ENCODE assay signal across 7 cellular contexts in genomic region chr21:5232176-5232958, GRCh38.
DNase-seq lines count a peak whose midpoint lies in the region; ATAC-seq and TF ChIP-seq lines count a peak whose summit lies in the region.
"Not testable (repeated sequence)": the region's sequence is repeated elsewhere in the genome, so short reads cannot be mapped to it uniquely, and the experiment has no call there.

No MANE protein-coding gene starts in this region.

- not testable (repeated sequence) for H3K79me1 ChIP-seq in mesenchymal stem cell (replicated peaks; ENCODE audit: low read length, poor library complexity, severe bottlenecking)

- peaks cover 25% of the 10 kb centered on the region for H3K9me3 ChIP-seq in Karpas-422 (ENCODE audit: low read length)
- H3K9me3 ChIP-seq in iPS-20b (ENCODE audit: insufficient read depth, low read depth, low read length), result peaks cover 93% of the 10 kb centered on the region
- not testable (repeated sequence) for H3K9me3 ChIP-seq in right lobe of liver
- peaks cover 31% of the 10 kb centered on the region for H3K9me3 ChIP-seq in mesenchymal stem cell (ENCODE audit: control insufficient read depth, low read length)

- ATAC-seq in right lobe of liver, result peak in 1 of 4 donors; percentile 40

- H3K9me2 ChIP-seq in Karpas-422 (replicated peaks; ENCODE audit: insufficient read depth, low read length), result not testable (repeated sequence)

- not testable (repeated sequence) for H3K27me3 Mint-ChIP-seq in chondrocyte (ENCODE audit: low read depth)

- not testable (repeated sequence) for H3K4me2 ChIP-seq in Karpas-422 (ENCODE audit: low read depth, low read length, poor library complexity, severe bottlenecking); mesenchymal stem cell (ENCODE audit: low read length, poor library complexity, severe bottlenecking)

- H3K36me3 Mint-ChIP-seq in chondrocyte (ENCODE audit: low read depth), result not testable (repeated sequence)

- H4K91ac ChIP-seq in mesenchymal stem cell (ENCODE audit: low read length), result not testable (repeated sequence)

- not testable (repeated sequence) for H2AK5ac ChIP-seq in mesenchymal stem cell (ENCODE audit: low read length, severe bottlenecking)

- DNase-seq in EL (peak; percentile 2), Karpas-422 (peak; percentile 42), chondrocyte (ENCODE audit: low spot score) (peak; percentile 95), fibroblast of gingiva (ENCODE audit: low read depth) (peak; percentile 14), right lobe of liver (peak in 2 of 3 donors; percentile 20 to 55)
- not testable (repeated sequence) for DNase-seq in mesenchymal stem cell

- peaks cover 69% of the 10 kb centered on the region for H3K9me3 Mint-ChIP-seq in chondrocyte (ENCODE audit: low read depth)

- not testable (repeated sequence) for H4K20me1 ChIP-seq in Karpas-422 (ENCODE audit: insufficient read depth, low read depth, low read length)

- H3K4me1 ChIP-seq in Karpas-422 (ENCODE audit: low read length); iPS-20b (ENCODE audit: insufficient read depth, low read length); right lobe of liver; mesenchymal stem cell (ENCODE audit: control insufficient read depth, insufficient read depth, low read depth, low read length): not testable (repeated sequence)

- not testable (repeated sequence) for H3K79me2 ChIP-seq in Karpas-422 (ENCODE audit: low read length)

- not testable (repeated sequence) for H3K4me1 Mint-ChIP-seq in chondrocyte (ENCODE audit: low read depth)

- not testable (repeated sequence) for H3K18ac ChIP-seq in mesenchymal stem cell (ENCODE audit: low read depth in 1 of 2, low read length in 2 of 2)

- WGBS in right lobe of liver (ENCODE audit: insufficient coverage, low coverage, low lambda C conversion rate, missing lambda C conversion rate), result 37% methylated on average over 7 of the region's 7 CpGs
- 76% methylated on average over 2 of the region's 7 CpGs for WGBS in mesenchymal stem cell

- not testable (repeated sequence) for H2BK15ac ChIP-seq in mesenchymal stem cell (ENCODE audit: low read depth, poor library complexity, severe bottlenecking)

- H4K8ac ChIP-seq in mesenchymal stem cell (ENCODE audit: low read length), result not testable (repeated sequence)

- H3K27ac ChIP-seq in Karpas-422 (ENCODE audit: low read length); iPS-20b (ENCODE audit: low read length); right lobe of liver; mesenchymal stem cell (ENCODE audit: low read length, poor library complexity, severe bottlenecking): not testable (repeated sequence)

- not testable (repeated sequence) for H2BK5ac ChIP-seq in mesenchymal stem cell (ENCODE audit: low read depth, low read length, poor library complexity, severe bottlenecking)

- not testable (repeated sequence) for H2AFZ ChIP-seq in Karpas-422 (ENCODE audit: low read length)
- H2AFZ ChIP-seq in mesenchymal stem cell (ENCODE audit: low read depth, low read length), result peak overlapping the region; percentile 44

- H3K27me3 ChIP-seq in Karpas-422 (ENCODE audit: low read length); iPS-20b (ENCODE audit: insufficient read depth, low read length); right lobe of liver; mesenchymal stem cell (ENCODE audit: control insufficient read depth in 1 of 2, insufficient read depth in 1 of 2, low read length in 2 of 2): not testable (repeated sequence)

- not testable (repeated sequence) for H3K36me3 ChIP-seq in Karpas-422 (ENCODE audit: insufficient read depth, low read length); iPS-20b (ENCODE audit: insufficient read depth, low read depth, low read length); right lobe of liver; mesenchymal stem cell (ENCODE audit: control insufficient read depth in 1 of 2, insufficient read depth in 2 of 2, low read depth in 1 of 2, low read length in 2 of 2)

- not testable (repeated sequence) for H2BK12ac ChIP-seq in mesenchymal stem cell (ENCODE audit: low read length in 2 of 2)

- intact Hi-C loops in right lobe of liver (cut with DNase I), result not testable (repeated sequence)

- H3K27ac Mint-ChIP-seq in chondrocyte (ENCODE audit: unreplicated experiment), result not testable (repeated sequence)

- TF ChIP-seq CTCF in chondrocyte (IDR thresholded peaks at IDR 0.05); right lobe of liver (IDR thresholded peaks at IDR 0.05): not testable (repeated sequence)

- not testable (repeated sequence) for H3K14ac ChIP-seq in mesenchymal stem cell (ENCODE audit: low read length in 2 of 2)

- not testable (repeated sequence) for H3K9ac ChIP-seq in Karpas-422 (ENCODE audit: low read length); iPS-20b (ENCODE audit: low read depth, low read length); mesenchymal stem cell (ENCODE audit: low read length)

- TF ChIP-seq POLR2A in right lobe of liver (IDR thresholded peaks at IDR 0.05), result not testable (repeated sequence)

- not testable (repeated sequence) for H3K4me3 Mint-ChIP-seq in chondrocyte (ENCODE audit: unreplicated experiment)

- not testable (repeated sequence) for H3K4me3 ChIP-seq in Karpas-422 (ENCODE audit: low read length); right lobe of liver; mesenchymal stem cell (ENCODE audit: insufficient read depth in 1 of 2, low read depth in 1 of 2, low read length in 2 of 2)
- H3K4me3 ChIP-seq in iPS-20b (ENCODE audit: low read length), result 0 out of 2 replicates have a peak overlapping the region, but pooled peaks have one; percentile 1

- H3K4ac ChIP-seq in mesenchymal stem cell (ENCODE audit: low read depth in 1 of 2, low read length in 2 of 2), result not testable (repeated sequence)

- peak overlapping the region in 1 of 2 experiments; percentile 60 for H3K23ac ChIP-seq in mesenchymal stem cell (ENCODE audit: low read length in 2 of 2)

- not testable (repeated sequence) for H2BK120ac ChIP-seq in mesenchymal stem cell (ENCODE audit: low read depth, low read length)
